Comparison of ENCODE assay signal across 31 cellular contexts in the genomic region with DNA sequence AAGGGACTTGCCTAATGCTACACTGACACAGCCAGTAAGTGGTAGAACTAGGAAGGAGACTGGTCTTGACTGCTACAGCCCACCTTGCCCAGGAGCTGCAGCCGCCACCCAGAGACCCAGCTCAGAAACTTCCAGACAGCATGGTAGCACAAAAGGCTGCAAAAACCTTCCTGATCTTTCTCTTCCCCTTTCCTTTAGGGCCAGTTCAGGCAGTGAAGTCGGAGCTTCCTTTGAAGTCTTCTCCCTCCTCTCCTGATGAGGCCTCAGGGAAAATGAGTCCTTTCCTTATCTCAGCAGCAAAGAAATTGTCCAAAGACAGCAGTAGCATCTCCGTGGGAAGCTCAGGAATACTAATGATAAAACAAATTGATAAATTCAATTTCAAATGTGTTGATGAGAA.
"Had no signal": no experiment of that assay in that cellular context is flagged by ENCODE, and none has a peak within 500 bp of the region (broad histone marks: within the 10 kb centered on the region; RNA-seq: fewer than 3 reads in every experiment).

No MANE protein-coding gene starts in this region.

- H3K4me1 ChIP-seq: parathyroid adenoma, psoas muscle, right lobe of liver, spleen, suprapubic skin, testis, tibial artery, transverse colon, vagina had no signal

- H3K4me3 Mint-ChIP-seq: natural killer cell; nephron; neural progenitor cell; stimulated activated memory B cell treated with anti-CD40 and anti-IgM and Interleukin-4, amounts not matched to agents 10 μg/mL and 1 μg/mL and 100 μg/mL, for 72 hours; stimulated activated naive CD8-positive, alpha-beta T cell treated with anti-CD3 and anti-CD28 coated beads, Interleukin-15, amount 100 ng/mL, for 72 hours; type B pancreatic cell had no signal

- H3K27ac Mint-ChIP-seq: natural killer cell; nephron; neural progenitor cell; progenitor cell of endocrine pancreas; stimulated activated memory B cell treated with anti-CD40 and anti-IgM and Interleukin-4, amounts not matched to agents 10 μg/mL and 1 μg/mL and 100 μg/mL, for 72 hours; type B pancreatic cell had no signal

- H3K4me1 Mint-ChIP-seq: stimulated activated memory B cell treated with anti-CD40 and anti-IgM and Interleukin-4, amounts not matched to agents 10 μg/mL and 1 μg/mL and 100 μg/mL, for 72 hours; stimulated activated naive CD8-positive, alpha-beta T cell treated with anti-CD3 and anti-CD28 coated beads, Interleukin-15, amount 100 ng/mL, for 72 hours had no signal

- H3K27me3 Mint-ChIP-seq: stimulated activated memory B cell treated with anti-CD40 and anti-IgM and Interleukin-4, amounts not matched to agents 10 μg/mL and 1 μg/mL and 100 μg/mL, for 72 hours had no signal

- FAIRE-seq: urothelium cell line had no signal

- H3K9ac ChIP-seq: neural progenitor cell, parathyroid adenoma had no signal

- ATAC-seq: natural killer cell; psoas muscle; right cardiac atrium; right lobe of liver; stimulated activated memory B cell treated with anti-CD40 and anti-IgM and Interleukin-4, amounts not matched to agents 10 μg/mL and 1 μg/mL and 100 μg/mL, for 72 hours; stimulated activated naive CD8-positive, alpha-beta T cell treated with anti-CD3 and anti-CD28 coated beads, Interleukin-15, amount 100 ng/mL, for 72 hours; stimulated activated naive CD8-positive, alpha-beta T cell treated with anti-CD3 and anti-CD28 coated beads, Interleukin-15, Interleukin-2, amounts not matched to agents 100 U/mL and 50 U/mL, for 24 hours had no signal

- H2AFZ ChIP-seq: neural progenitor cell, parathyroid adenoma had no signal

- H3K9me3 ChIP-seq: ovary, psoas muscle, right lobe of liver, spleen, suprapubic skin, testis, tibial artery, transverse colon, vagina had no signal

- H3K27ac ChIP-seq: neural progenitor cell, ovary, parathyroid adenoma, psoas muscle, right lobe of liver, skin epidermis, spleen, suprapubic skin, testis, tibial artery, transverse colon, vagina had no signal

- H3K4me3 ChIP-seq: neural progenitor cell, ovary, psoas muscle, right lobe of liver, skin epidermis, smooth muscle cell, spleen, suprapubic skin, testis, tibial artery, transverse colon, vagina had no signal

- H3K36me3 Mint-ChIP-seq: natural killer cell; neural progenitor cell; stimulated activated memory B cell treated with anti-CD40 and anti-IgM and Interleukin-4, amounts not matched to agents 10 μg/mL and 1 μg/mL and 100 μg/mL, for 72 hours; type B pancreatic cell had no signal

- DNase-seq: natural killer cell; occipital lobe; ovary; posterior cingulate gyrus; psoas muscle; right cardiac atrium; right lobe of liver; spleen; stimulated activated CD4-positive, alpha-beta T cell treated with anti-CD3 and anti-CD28 coated beads, Interleukin-12 subunit alpha, Interleukin-12 subunit beta, amount 100 ng/mL, for 4 hours; stimulated activated CD4-positive, alpha-beta T cell treated with anti-CD3 and anti-CD28 coated beads, Interleukin-1b, Interleukin-23, amount 100 ng/mL, for 48 hours; stimulated activated CD4-positive, alpha-beta T cell treated with anti-CD3 and anti-CD28 coated beads, Interleukin-4, amount 100 ng/mL, for 1 hour; stimulated activated CD4-positive, alpha-beta T cell treated with anti-CD3 and anti-CD28 coated beads, Interleukin-4, amount 100 ng/mL, for 4 hours; stimulated activated CD8-positive, alpha-beta memory T cell treated with anti-CD3 and anti-CD28 coated beads, Interleukin-4, amount 100 ng/mL, for 48 hours; stimulated activated naive CD4-positive, alpha-beta T cell; stimulated activated naive CD8-positive, alpha-beta T cell treated with anti-CD3 and anti-CD28 coated beads, Interleukin-15, amount 100 ng/mL, for 72 hours; stimulated activated naive CD8-positive, alpha-beta T cell treated with anti-CD3 and anti-CD28 coated beads, Interleukin-15, Interleukin-2, amounts not matched to agents 100 U/mL and 50 U/mL, for 24 hours; substantia nigra; testis; tibial artery; transverse colon had no signal

- H3K4me2 ChIP-seq: neural progenitor cell, smooth muscle cell had no signal

- H3K27me3 ChIP-seq: neural progenitor cell, ovary, right lobe of liver, spleen, testis, tibial artery, transverse colon, vagina had no signal

- H3K79me2 ChIP-seq: parathyroid adenoma had no signal

- H3K9me3 Mint-ChIP-seq: natural killer cell; nephron; neural progenitor cell; stimulated activated memory B cell treated with anti-CD40 and anti-IgM and Interleukin-4, amounts not matched to agents 10 μg/mL and 1 μg/mL and 100 μg/mL, for 72 hours; stimulated activated naive CD8-positive, alpha-beta T cell treated with anti-CD3 and anti-CD28 coated beads, Interleukin-15, amount 100 ng/mL, for 72 hours; type B pancreatic cell had no signal

- H3K36me3 ChIP-seq: neural progenitor cell, ovary, right lobe of liver, spleen, suprapubic skin, tibial artery, transverse colon, vagina had no signal
